Comparison of ENCODE assay signal across 26 cellular contexts in the genomic region with DNA sequence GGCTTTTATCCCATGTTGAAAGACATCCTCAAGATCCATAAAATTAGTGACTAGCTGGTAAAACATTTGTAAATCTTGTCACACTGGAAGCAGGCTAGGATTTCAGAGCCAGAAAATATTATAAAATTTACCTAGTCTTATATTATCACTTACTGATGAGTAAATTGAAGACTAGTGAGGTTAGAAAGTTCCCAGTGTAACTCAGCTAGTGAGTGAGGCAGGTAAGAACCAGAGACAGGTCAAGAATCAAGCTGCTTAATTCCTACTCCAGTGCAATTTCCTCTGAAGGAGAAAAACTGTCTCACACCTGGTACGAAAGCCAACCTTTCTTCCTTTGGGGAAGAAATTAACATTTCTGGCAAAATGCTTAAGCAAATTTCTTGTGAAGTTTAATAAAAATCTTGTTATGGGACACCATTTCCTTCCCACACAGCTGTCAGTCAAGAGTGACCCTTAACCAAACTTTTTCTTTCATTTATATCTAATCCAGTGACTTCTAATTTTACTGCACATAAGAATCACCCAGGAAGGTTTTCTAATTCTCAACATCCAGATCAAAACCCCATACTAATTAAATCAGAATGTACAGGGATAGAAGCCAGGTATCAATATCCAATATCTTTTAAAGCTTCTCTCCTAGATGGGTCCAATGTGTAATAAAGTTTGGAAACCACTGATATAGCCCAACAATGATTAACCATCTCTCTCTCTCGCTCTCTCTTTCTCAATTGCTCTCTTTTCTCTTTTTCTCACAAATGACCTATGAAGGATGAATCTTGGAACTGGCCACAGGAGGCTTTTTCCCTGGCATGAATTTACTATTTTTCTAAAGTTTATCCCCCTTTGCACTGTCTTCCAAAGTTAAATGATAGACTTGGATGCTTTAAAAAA.
DNase-seq lines count a peak whose midpoint lies in the region; ATAC-seq, FAIRE-seq and TF ChIP-seq lines count a peak whose summit lies in the region.
"Had no signal": no experiment of that assay in that cellular context is flagged by ENCODE, and none has a peak within 500 bp of the region (broad histone marks: within the 10 kb centered on the region; RNA-seq: fewer than 3 reads in every experiment).

No MANE protein-coding gene starts in this region.

- no peaks in the 10 kb centered on the region for H3K36me3 Mint-ChIP-seq in stimulated activated naive B cell treated with anti-CD40 and anti-IgM and Interleukin-4, amounts not matched to agents 10 μg/mL and 1 μg/mL and 100 μg/mL, for 72 hours
- H3K36me3 Mint-ChIP-seq: CD4-positive, CD25-positive, alpha-beta regulatory T cell; neural progenitor cell had no signal

- no peak for FAIRE-seq in K562 (lab: Jason Lieb, UNC)

- H3K9me3 Mint-ChIP-seq in stimulated activated naive B cell treated with anti-CD40 and anti-IgM and Interleukin-4, amounts not matched to agents 10 μg/mL and 1 μg/mL and 100 μg/mL, for 72 hours = peaks cover 0 to under 1% of the 10 kb centered on the region in 2 donors
- H3K9me3 Mint-ChIP-seq: neural progenitor cell had no signal

- H3K36me3 ChIP-seq in K562 (ENCODE audit: control insufficient read depth, insufficient read depth, low read length) = no peaks in the 10 kb centered on the region
- H3K36me3 ChIP-seq: HAP-1, heart left ventricle, MG63, neural progenitor cell, thyroid gland had no signal

- no peak for TF ChIP-seq CTCF in K562 (IDR thresholded peaks at IDR 0.05 in 2 of 3, conservative IDR thresholded peaks at IDR 0.05 in 1 of 3; ENCODE audit: insufficient read depth in 2 of 3, low read depth in 1 of 3, low read length in 3 of 3)

- POLR2A ChIA-PET in K562 (lab: Yijun Ruan, JAX) = interaction anchor here (1.0 kb wide), 1 partner anchor 15 kb away, joined by 4 read pairs; no protein-coding TSS in a partner anchor

- H3K4me3 Mint-ChIP-seq in stimulated activated naive B cell treated with anti-CD40 and anti-IgM and Interleukin-4, amounts not matched to agents 10 μg/mL and 1 μg/mL and 100 μg/mL, for 72 hours = no peak overlapping the region
- H3K4me3 Mint-ChIP-seq: CD4-positive, CD25-positive, alpha-beta regulatory T cell; neural progenitor cell had no signal

- no peaks in the 10 kb centered on the region for H3K27me3 Mint-ChIP-seq in stimulated activated naive B cell treated with anti-CD40 and anti-IgM and Interleukin-4, amounts not matched to agents 10 μg/mL and 1 μg/mL and 100 μg/mL, for 72 hours

- no peak overlapping the region for H3K9ac ChIP-seq in K562 (ENCODE audit: insufficient read depth in 1 of 2, low read depth in 2 of 2, low read length in 2 of 2)
- H3K9ac ChIP-seq: neural progenitor cell had no signal

- no peaks in the 10 kb centered on the region for H3K79me2 ChIP-seq in K562 (ENCODE audit: control insufficient read depth, insufficient read depth, low read length)

- intact Hi-C loops in K562 (cut with micrococcal nuclease) = no loop called here

- no peak for TF ChIP-seq POLR2A in K562 (conservative IDR thresholded peaks at IDR 0.05)

- TF ChIP-seq RAD21 in K562 (CRISPR knock-in tag; conservative IDR thresholded peaks at IDR 0.05 in 1 of 2, IDR thresholded peaks at IDR 0.05 in 1 of 2) = no peak

- no peaks in the 10 kb centered on the region for H4K20me1 ChIP-seq in K562 (replicated peaks; ENCODE audit: control insufficient read depth, insufficient read depth, low read length)

- no peaks in the 10 kb centered on the region for H3K9me1 ChIP-seq in K562 (ENCODE audit: control insufficient read depth, insufficient read depth, low read length)

- in situ Hi-C loops in K562 (cut with MboI) = no loop called here

- H3K27me3 ChIP-seq in K562 (ENCODE audit: control insufficient read depth in 2 of 2, insufficient read depth in 2 of 2, low read length in 2 of 2) = no peaks in the 10 kb centered on the region
- H3K27me3 ChIP-seq: dorsolateral prefrontal cortex, heart left ventricle, MG63, neural progenitor cell, thyroid gland had no signal

- H3K4me1 ChIP-seq in K562 (replicated peaks in 1 of 2; ENCODE audit: control insufficient read depth in 2 of 2, insufficient read depth in 2 of 2, low read length in 2 of 2) = no peaks in the 10 kb centered on the region; a peak in 1 of 5 replicates
- H3K4me1 ChIP-seq: heart left ventricle, neural progenitor cell, thyroid gland had no signal

- H3K4me1 Mint-ChIP-seq in stimulated activated naive B cell treated with anti-CD40 and anti-IgM and Interleukin-4, amounts not matched to agents 10 μg/mL and 1 μg/mL and 100 μg/mL, for 72 hours = peaks cover 9 to 10% of the 10 kb centered on the region in 2 donors
- H3K4me1 Mint-ChIP-seq: CD4-positive, CD25-positive, alpha-beta regulatory T cell; neural progenitor cell had no signal

- no peak for TF ChIP-seq EP300 in K562 (IDR thresholded peaks at IDR 0.05; ENCODE audit: low read length)

- H3K27ac Mint-ChIP-seq in stimulated activated naive B cell treated with anti-CD40 and anti-IgM and Interleukin-4, amounts not matched to agents 10 μg/mL and 1 μg/mL and 100 μg/mL, for 72 hours = no peak overlapping the region
- H3K27ac Mint-ChIP-seq: CD4-positive, CD25-positive, alpha-beta regulatory T cell; neural progenitor cell had no signal

- H2AFZ ChIP-seq in K562 (ENCODE audit: low read depth, low read length) = peak overlapping the region; percentile 68; the same call in 1 of the 2 replicates
- H2AFZ ChIP-seq: neural progenitor cell had no signal

- H3K4me3 ChIP-seq in K562 = no peak overlapping the region
- H3K4me3 ChIP-seq: dorsolateral prefrontal cortex, HAP-1, heart left ventricle, MG63, neural progenitor cell, thyroid gland had no signal

- CTCF ChIA-PET in K562 (lab: Yijun Ruan, JAX; ENCODE audit: low intra/inter-chr PET ratio) = no interaction called here

- H3K9me3 ChIP-seq in K562 (replicated peaks; ENCODE audit: control insufficient read depth, insufficient read depth, low read depth, low read length) = no peaks in the 10 kb centered on the region
- H3K9me3 ChIP-seq: HAP-1, heart left ventricle, MG63, thyroid gland had no signal

- no TSS peak for BruUV-seq in K562 (replicated peaks; lab: Mats Ljungman, UMichigan)

- ATAC-seq in GM19025 (IDR thresholded peaks at IDR 0.05; ENCODE audit: low read depth, unreplicated experiment) = peak; percentile 50
- peak; percentile 53 for ATAC-seq in GM21786 (IDR thresholded peaks at IDR 0.05; ENCODE audit: unreplicated experiment)
- ATAC-seq in HG03064 (IDR thresholded peaks at IDR 0.05; ENCODE audit: low read depth, unreplicated experiment) = peak; percentile 75
- no peak for ATAC-seq in K562
- no peak for ATAC-seq in stimulated activated naive B cell treated with anti-CD40 and anti-IgM and Interleukin-4, amounts not matched to agents 10 μg/mL and 1 μg/mL and 100 μg/mL, for 72 hours (replicated peaks)
- ATAC-seq: activated CD4-positive, CD25-positive, alpha-beta regulatory T cell treated with anti-CD3 and anti-CD28 coated beads, Interleukin-2, amount 50 U/mL, for 24 hours; heart left ventricle had no signal

- no peak overlapping the region for H3K27ac ChIP-seq in K562 (ENCODE audit: extremely low read depth, low read depth, low read length)
- H3K27ac ChIP-seq: dorsolateral prefrontal cortex, heart left ventricle, HL-60, neural progenitor cell, thyroid gland had no signal

- H3K4me2 ChIP-seq in K562 (ENCODE audit: insufficient read depth, low read length) = no peak overlapping the region
- H3K4me2 ChIP-seq: neural progenitor cell had no signal

- DNase-seq in K562 (ENCODE audit: extremely low read depth in 1 of 4, low spot score in 3 of 4) = no peak
- DNase-seq in stimulated activated naive B cell treated with anti-CD40 and anti-IgM and Interleukin-4, amounts not matched to agents 10 μg/mL and 1 μg/mL and 100 μg/mL, for 72 hours = no peak
- DNase-seq in NCI-H748 treated with DMSO at 0.1 percent for 48 hours (lab: John Stamatoyannopoulos, UW) = no peak
- no peak for DNase-seq in NCI-H510A treated with DMSO at 0.1 percent for 48 hours (lab: John Stamatoyannopoulos, UW)
- DNase-seq: activated naive CD4-positive, alpha-beta T cell treated with anti-CD3 and anti-CD28 coated beads, Interleukin-2, amount 50 U/mL, for 16 hours; activated T-cell treated with anti-CD3 and anti-CD28 coated beads, Interleukin-2, amount 50 U/mL, for 48 hours; aorta; CD4-positive, CD25-positive, alpha-beta regulatory T cell; central memory CD4-positive, alpha-beta T cell; DMS153; dorsolateral prefrontal cortex; GF-D8; heart left ventricle; MG63; NCI-H1436 treated with DMSO at 0.1 percent for 48 hours; NCI-H526; stimulated activated naive CD4-positive, alpha-beta T cell treated with Interleukin-2 at 50 U/mL for 16 hours; T1000; thyroid gland had no signal

- WGBS in K562 (ENCODE audit: insufficient coverage, low coverage, missing lambda C conversion rate) = 77% methylated on average over 2 of the region's 2 CpGs

TF ChIP-seq in K562, 482 proteins besides CTCF, POLR2A, EP300 and RAD21 (continues in another document):
- TF ChIP-seq SRSF1 (IDR thresholded peaks at IDR 0.05; ENCODE audit: low read depth, low read length) = no peak
- TF ChIP-seq, protein P1, sequence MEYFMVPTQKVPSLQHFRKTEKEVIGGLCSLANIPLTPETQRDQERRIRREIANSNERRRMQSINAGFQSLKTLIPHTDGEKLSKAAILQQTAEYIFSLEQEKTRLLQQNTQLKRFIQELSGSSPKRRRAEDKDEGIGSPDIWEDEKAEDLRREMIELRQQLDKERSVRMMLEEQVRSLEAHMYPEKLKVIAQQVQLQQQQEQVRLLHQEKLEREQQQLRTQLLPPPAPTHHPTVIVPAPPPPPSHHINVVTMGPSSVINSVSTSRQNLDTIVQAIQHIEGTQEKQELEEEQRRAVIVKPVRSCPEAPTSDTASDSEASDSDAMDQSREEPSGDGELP (CRISPR knock-in tag; IDR thresholded peaks at IDR 0.05; ENCODE audit: borderline replicate concordance) = no peak
- TF ChIP-seq DMBX1 (CRISPR knock-in tag; IDR thresholded peaks at IDR 0.05; ENCODE audit: borderline replicate concordance) = no peak
- TF ChIP-seq, protein P2, sequence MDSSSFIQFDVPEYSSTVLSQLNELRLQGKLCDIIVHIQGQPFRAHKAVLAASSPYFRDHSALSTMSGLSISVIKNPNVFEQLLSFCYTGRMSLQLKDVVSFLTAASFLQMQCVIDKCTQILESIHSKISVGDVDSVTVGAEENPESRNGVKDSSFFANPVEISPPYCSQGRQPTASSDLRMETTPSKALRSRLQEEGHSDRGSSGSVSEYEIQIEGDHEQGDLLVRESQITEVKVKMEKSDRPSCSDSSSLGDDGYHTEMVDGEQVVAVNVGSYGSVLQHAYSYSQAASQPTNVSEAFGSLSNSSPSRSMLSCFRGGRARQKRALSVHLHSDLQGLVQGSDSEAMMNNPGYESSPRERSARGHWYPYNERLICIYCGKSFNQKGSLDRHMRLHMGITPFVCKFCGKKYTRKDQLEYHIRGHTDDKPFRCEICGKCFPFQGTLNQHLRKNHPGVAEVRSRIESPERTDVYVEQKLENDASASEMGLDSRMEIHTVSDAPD (CRISPR knock-in tag; IDR thresholded peaks at IDR 0.05) = no peak
- TF ChIP-seq ELF4 (CRISPR knock-in tag; IDR thresholded peaks at IDR 0.05) = no peak
- TF ChIP-seq ZNF79 (CRISPR knock-in tag; IDR thresholded peaks at IDR 0.05; ENCODE audit: low read depth) = no peak
- TF ChIP-seq ELF2 (CRISPR knock-in tag; IDR thresholded peaks at IDR 0.05) = no peak
- no peak for TF ChIP-seq SREBF1 (IDR thresholded peaks at IDR 0.05; ENCODE audit: borderline replicate concordance, low read depth, low read length)
- TF ChIP-seq PHB (CRISPR knock-in tag; IDR thresholded peaks at IDR 0.05) = no peak
- no peak for TF ChIP-seq RNF2 (IDR thresholded peaks at IDR 0.05)

Comparison
In these comparisons a context has a peak if more than half of its experiments do, and no peak if none do; other contexts are left out.
1. ATAC-seq: peak in GM19025 (single experiment), GM21786 (single experiment) and HG03064 (single experiment); none in K562 (single experiment) and stimulated activated naive B cell treated with anti-CD40 and anti-IgM and Interleukin-4, amounts not matched to agents 10 μg/mL and 1 μg/mL and 100 μg/mL, for 72 hours (0 of 2).